In the genomic region with DNA sequence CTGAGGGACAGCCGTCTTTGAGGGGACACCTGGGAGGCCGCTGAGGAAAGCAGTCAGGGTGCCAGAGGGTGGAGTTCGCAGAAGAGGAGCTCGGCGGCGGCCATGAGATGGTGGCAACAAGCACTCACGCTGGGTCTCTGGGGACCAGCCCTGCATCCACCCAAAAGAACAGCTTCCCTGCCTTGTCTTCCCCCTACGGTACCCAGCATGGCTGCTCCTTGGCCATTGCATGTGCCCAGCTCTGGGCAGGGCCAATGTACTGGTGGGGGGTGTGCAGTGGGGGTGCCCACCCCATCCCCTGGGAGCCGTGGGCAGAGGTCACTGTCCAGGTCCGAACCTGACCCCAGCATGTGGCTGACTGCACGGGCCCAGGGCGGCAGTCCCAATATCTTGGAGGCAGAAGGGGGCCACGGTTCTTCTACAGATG, we compare ENCODE assay signal across 19 cellular contexts. TPM values are rescaled to one million over a fixed set of nuclear protein-coding genes. Genes with fewer than 3 reads are reported as not detected.
DNase-seq lines count a peak whose midpoint lies in the region; TF ChIP-seq lines count a peak whose summit lies in the region.
"Had no signal": no experiment of that assay in that cellular context is flagged by ENCODE, and none has a peak within 500 bp of the region (broad histone marks: within the 10 kb centered on the region; RNA-seq: fewer than 3 reads in every experiment).

No MANE protein-coding gene starts in this region.

- no peak overlapping the region for H3K27ac Mint-ChIP-seq in chondrocyte (ENCODE audit: unreplicated experiment)
- H3K27ac Mint-ChIP-seq: activated T-helper 2 cell treated with anti-CD3 and anti-CD28 coated beads, Interferon-gamma antibody, Interleukin-2, Interleukin-4, amounts not matched to agents 10 μg/mL and 5 μg/mL and 100 μg/mL, durations not matched to agents 14 hours and 24 hours and 36 hours; CD4-positive, alpha-beta T cell; type B pancreatic cell had no signal

- no peak overlapping the region for H2AK5ac ChIP-seq in mesenchymal stem cell (ENCODE audit: low read length, severe bottlenecking)

- no peaks in the 10 kb centered on the region for H3K27me3 Mint-ChIP-seq in chondrocyte (ENCODE audit: low read depth)
- H3K27me3 Mint-ChIP-seq: CD4-positive, alpha-beta T cell; type B pancreatic cell had no signal

- H3K4me3 ChIP-seq in mesenchymal stem cell (ENCODE audit: insufficient read depth in 1 of 2, low read depth in 1 of 2, low read length in 2 of 2) (no peak overlapping the region), tibial artery (no peak overlapping the region)
- H3K4me3 ChIP-seq: A549, colonic mucosa had no signal

- no peaks in the 10 kb centered on the region for H3K9me3 ChIP-seq in mesenchymal stem cell (ENCODE audit: control insufficient read depth, low read length)
- H3K9me3 ChIP-seq in tibial artery, result no peaks in the 10 kb centered on the region
- H3K9me3 ChIP-seq: A549, colonic mucosa had no signal

- H2BK12ac ChIP-seq in mesenchymal stem cell (ENCODE audit: low read length in 2 of 2), result no peak overlapping the region

- no peak overlapping the region for H3K23ac ChIP-seq in mesenchymal stem cell (ENCODE audit: low read length in 2 of 2)

- no peak overlapping the region for H3K27ac ChIP-seq in mesenchymal stem cell (ENCODE audit: low read length, poor library complexity, severe bottlenecking)
- H3K27ac ChIP-seq in tibial artery, result peak overlapping the region; percentile 75 to 80
- H3K27ac ChIP-seq: colonic mucosa, WERI-Rb-1 had no signal

- no peak overlapping the region for H2BK120ac ChIP-seq in mesenchymal stem cell (ENCODE audit: low read depth, low read length)

- H3K18ac ChIP-seq in mesenchymal stem cell (ENCODE audit: low read depth in 1 of 2, low read length in 2 of 2), result no peak overlapping the region

- 94% methylated on average over 8 of the region's 13 CpGs for WGBS in mesenchymal stem cell

- no peak overlapping the region for H4K91ac ChIP-seq in mesenchymal stem cell (ENCODE audit: low read length)

- no peak overlapping the region for H3K4me2 ChIP-seq in mesenchymal stem cell (ENCODE audit: low read length, poor library complexity, severe bottlenecking)
- H3K4me2 ChIP-seq: A549 had no signal

- H2BK15ac ChIP-seq in mesenchymal stem cell (ENCODE audit: low read depth, poor library complexity, severe bottlenecking), result no peak overlapping the region

- peak; percentile 1 for DNase-seq in activated CD8-positive, alpha-beta memory T cell treated with anti-CD3 and anti-CD28 coated beads, Interleukin-2, amount 50 U/mL, for 4 hours
- no peak for DNase-seq in activated CD8-positive, alpha-beta memory T cell treated with anti-CD3 and anti-CD28 coated beads, Interleukin-2, amount 50 U/mL, for 48 hours
- DNase-seq in chondrocyte (ENCODE audit: low spot score) (peak; percentile 81), mesenchymal stem cell (no peak), tibial artery (peak; percentile 19 to 69), putamen (ENCODE audit: low spot score) (no peak), SIG-M5 treated with dmso at 0.1 percent for 504 hours (lab: John Stamatoyannopoulos, UW; ENCODE audit: unreplicated experiment) (no peak), NCI-H2227 treated with DMSO at 0.1 percent for 48 hours (lab: John Stamatoyannopoulos, UW) (no peak)
- DNase-seq: DND-41; foreskin fibroblast; NCI-H774; stimulated activated CD8-positive, alpha-beta memory T cell treated with anti-CD3 and anti-CD28 coated beads, Interleukin-4, amount 100 ng/mL, for 48 hours; WERI-Rb-1 had no signal

- H2BK5ac ChIP-seq in mesenchymal stem cell (ENCODE audit: low read depth, low read length, poor library complexity, severe bottlenecking), result no peak overlapping the region

- H3K36me3 ChIP-seq in mesenchymal stem cell (ENCODE audit: control insufficient read depth in 1 of 2, insufficient read depth in 2 of 2, low read depth in 1 of 2, low read length in 2 of 2), result peaks cover 45 to 72% of the 10 kb centered on the region in 2 experiments
- H3K36me3 ChIP-seq in tibial artery, result peaks cover 21 to 62% (median 61%) of the 10 kb centered on the region in 3 donors
- H3K36me3 ChIP-seq: colonic mucosa, WERI-Rb-1 had no signal

- no peaks in the 10 kb centered on the region for H3K27me3 ChIP-seq in mesenchymal stem cell (ENCODE audit: control insufficient read depth in 1 of 2, insufficient read depth in 1 of 2, low read length in 2 of 2)
- no peaks in the 10 kb centered on the region for H3K27me3 ChIP-seq in tibial artery
- H3K27me3 ChIP-seq: colonic mucosa had no signal

- H3K4me1 ChIP-seq in mesenchymal stem cell (ENCODE audit: control insufficient read depth, insufficient read depth, low read depth, low read length) (peaks cover 12% of the 10 kb centered on the region), tibial artery (peaks cover 5 to 41% (median 30%) of the 10 kb centered on the region in 4 donors)

- no peak overlapping the region for H3K14ac ChIP-seq in mesenchymal stem cell (ENCODE audit: low read length in 2 of 2)

- H3K9ac ChIP-seq in mesenchymal stem cell (ENCODE audit: low read length), result peak overlapping the region; percentile 39

- peaks cover 14% of the 10 kb centered on the region for H3K4me1 Mint-ChIP-seq in chondrocyte (ENCODE audit: low read depth)
- H3K4me1 Mint-ChIP-seq: neural crest cell had no signal

- no peaks in the 10 kb centered on the region for H3K79me1 ChIP-seq in mesenchymal stem cell (replicated peaks; ENCODE audit: low read length, poor library complexity, severe bottlenecking)

- no peak overlapping the region for H4K8ac ChIP-seq in mesenchymal stem cell (ENCODE audit: low read length)

- peaks cover 10% of the 10 kb centered on the region for H3K36me3 Mint-ChIP-seq in chondrocyte (ENCODE audit: low read depth)

- no peaks in the 10 kb centered on the region for H3K9me3 Mint-ChIP-seq in chondrocyte (ENCODE audit: low read depth)
- H3K9me3 Mint-ChIP-seq: activated T-helper 2 cell treated with anti-CD3 and anti-CD28 coated beads, Interferon-gamma antibody, Interleukin-2, Interleukin-4, amounts not matched to agents 10 μg/mL and 5 μg/mL and 100 μg/mL, durations not matched to agents 14 hours and 24 hours and 36 hours; CD4-positive, alpha-beta T cell; type B pancreatic cell had no signal

- no peak overlapping the region for H2AFZ ChIP-seq in mesenchymal stem cell (ENCODE audit: low read depth, low read length)

- intact Hi-C loops in tibial artery (cut with DNase I; ENCODE audit: low total_unique reads), result loop anchor here (5.0 kb wide), 1 partner anchor 40 kb away; no protein-coding TSS in a partner anchor

- no peak overlapping the region for H3K4ac ChIP-seq in mesenchymal stem cell (ENCODE audit: low read depth in 1 of 2, low read length in 2 of 2)

- TF ChIP-seq CTCF in chondrocyte (IDR thresholded peaks at IDR 0.05) (no peak), tibial artery (IDR thresholded peaks at IDR 0.05) (no peak)

- no peak overlapping the region for H3K4me3 Mint-ChIP-seq in chondrocyte (ENCODE audit: unreplicated experiment)
- H3K4me3 Mint-ChIP-seq: CD4-positive, alpha-beta T cell; neural crest cell; type B pancreatic cell had no signal

RNA-seq across cellular contexts. Expression of a gene that starts 42.3 kb away (rescaled TPM):
- 43.9 to 78.9 TPM (median 47.6 TPM) in 3 replicates for total RNA-seq in chondrocyte
- polyA plus RNA-seq in mesenchymal stem cell (2013, experiment 1 of 2), result 13.7 TPM
- 14.6 TPM for polyA plus RNA-seq in mesenchymal stem cell (2013, experiment 2 of 2)

Comparison
In these comparisons a context has a peak if more than half of its experiments do, and no peak if none do; other contexts are left out.
1. DNase-seq: peak in activated CD8-positive, alpha-beta memory T cell treated with anti-CD3 and anti-CD28 coated beads, Interleukin-2, amount 50 U/mL, for 4 hours (single experiment), chondrocyte (single experiment) and tibial artery (2 of 2); none in activated CD8-positive, alpha-beta memory T cell treated with anti-CD3 and anti-CD28 coated beads, Interleukin-2, amount 50 U/mL, for 48 hours (single experiment), mesenchymal stem cell (single experiment), putamen (single experiment), SIG-M5 treated with dmso at 0.1 percent for 504 hours (single experiment) and NCI-H2227 treated with DMSO at 0.1 percent for 48 hours (single experiment).